ENCODE assay signal across 35 cellular contexts in genomic region chr13:59522652-59523051, GRCh38.
"Had no signal": no experiment of that assay in that cellular context is flagged by ENCODE, and none has a peak within 500 bp of the region (broad histone marks: within the 10 kb centered on the region; RNA-seq: fewer than 3 reads in every experiment).

No MANE protein-coding gene starts in this region.

- H3K4me3 ChIP-seq: MG63 had no signal

- H3K27me3 ChIP-seq: MG63 had no signal

- H3K36me3 ChIP-seq: MG63 had no signal

- H3K9me3 ChIP-seq: MG63 had no signal

- DNase-seq: Karpas-422, Kasumi-1, MG63, MM.1S, MV-4-11, NCI-H1048, NCI-H1092, NCI-H1092 treated with DMSO at 0.1 percent for 48 hours, NCI-H1105, NCI-H1105 treated with DMSO at 0.1 percent for 48 hours, NCI-H1417, NCI-H1436, NCI-H1436 treated with DMSO at 0.1 percent for 48 hours, NCI-H146, NCI-H1694, NCI-H1694 treated with DMSO at 0.1 percent for 48 hours, NCI-H187, NCI-H187 treated with DMSO at 0.1 percent for 48 hours, NCI-H1930, NCI-H2029, NCI-H2029 treated with DMSO at 0.1 percent for 48 hours, NCI-H2081 treated with DMSO at 0.1 percent for 48 hours, NCI-H2107, NCI-H2171, NCI-H2171 treated with DMSO at 0.1 percent for 48 hours, NCI-H2227 treated with DMSO at 0.1 percent for 48 hours, NCI-H226, NCI-H345, NCI-H446, NCI-H446 treated with DMSO at 0.1 percent for 48 hours, NCI-H510A, NCI-H510A treated with DMSO at 0.1 percent for 48 hours, NCI-H524, NCI-H524 treated with DMSO at 0.1 percent for 48 hours, NCI-H526 had no signal
